In the genomic region with DNA sequence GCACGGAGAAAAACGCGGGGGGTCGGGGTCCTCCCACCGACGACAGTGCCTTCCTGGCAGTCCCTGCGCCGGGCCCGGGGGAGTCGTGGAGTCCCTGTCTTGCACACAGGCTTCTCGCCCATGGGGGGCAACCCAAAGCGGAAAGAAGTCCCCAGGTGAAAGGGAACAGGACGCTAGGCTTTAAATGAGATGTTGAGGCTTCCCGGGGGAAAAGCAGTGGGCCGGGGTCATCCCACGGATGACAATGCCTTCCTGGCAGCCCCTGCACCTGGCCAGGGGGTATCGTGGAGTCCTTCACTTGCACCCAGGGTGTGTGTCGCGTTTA, we compare ENCODE assay signal across 22 cellular contexts.
"Had no signal": no experiment of that assay in that cellular context is flagged by ENCODE, and none has a peak within 500 bp of the region (broad histone marks: within the 10 kb centered on the region; RNA-seq: fewer than 3 reads in every experiment).

No MANE protein-coding gene starts in this region.

- H3K36me3 ChIP-seq: esophagus squamous epithelium, gastroesophageal sphincter, heart right ventricle, left lung, lower lobe of right lung had no signal

- DNase-seq: dermis blood vessel endothelial cell; effector CD8-positive, alpha-beta T cell; effector memory CD8-positive, alpha-beta T cell; endodermal cell; erythroblast; esophagus squamous epithelium; foreskin fibroblast; heart right ventricle; hippocampal formation; left cardiac atrium; left ventricle myocardium superior; lower lobe of right lung; mesenchymal stem cell; mucosa of descending colon; naive B cell; naive thymus-derived CD8-positive, alpha-beta T cell had no signal

- H3K27ac ChIP-seq: coronary artery, dorsolateral prefrontal cortex, epithelial cell of prostate, esophagus squamous epithelium, gastroesophageal sphincter, heart right ventricle, left lung, lower lobe of right lung had no signal

- H3K9me3 ChIP-seq: gastroesophageal sphincter, lower lobe of right lung had no signal

- ATAC-seq: effector memory CD8-positive, alpha-beta T cell; esophagus mucosa; gastroesophageal sphincter; heart right ventricle; left cardiac atrium; left lung; left ventricle myocardium superior; lower lobe of right lung; mucosa of descending colon; naive thymus-derived CD8-positive, alpha-beta T cell had no signal

- H3K4me3 ChIP-seq: coronary artery, dorsolateral prefrontal cortex, esophagus squamous epithelium, gastroesophageal sphincter, heart right ventricle, left lung, lower lobe of right lung, mucosa of descending colon had no signal

- H3K4me1 ChIP-seq: esophagus squamous epithelium, gastroesophageal sphincter, heart right ventricle, left lung, lower lobe of right lung had no signal
